1 cellular context compared by ENCODE assay signal in the genomic region with DNA sequence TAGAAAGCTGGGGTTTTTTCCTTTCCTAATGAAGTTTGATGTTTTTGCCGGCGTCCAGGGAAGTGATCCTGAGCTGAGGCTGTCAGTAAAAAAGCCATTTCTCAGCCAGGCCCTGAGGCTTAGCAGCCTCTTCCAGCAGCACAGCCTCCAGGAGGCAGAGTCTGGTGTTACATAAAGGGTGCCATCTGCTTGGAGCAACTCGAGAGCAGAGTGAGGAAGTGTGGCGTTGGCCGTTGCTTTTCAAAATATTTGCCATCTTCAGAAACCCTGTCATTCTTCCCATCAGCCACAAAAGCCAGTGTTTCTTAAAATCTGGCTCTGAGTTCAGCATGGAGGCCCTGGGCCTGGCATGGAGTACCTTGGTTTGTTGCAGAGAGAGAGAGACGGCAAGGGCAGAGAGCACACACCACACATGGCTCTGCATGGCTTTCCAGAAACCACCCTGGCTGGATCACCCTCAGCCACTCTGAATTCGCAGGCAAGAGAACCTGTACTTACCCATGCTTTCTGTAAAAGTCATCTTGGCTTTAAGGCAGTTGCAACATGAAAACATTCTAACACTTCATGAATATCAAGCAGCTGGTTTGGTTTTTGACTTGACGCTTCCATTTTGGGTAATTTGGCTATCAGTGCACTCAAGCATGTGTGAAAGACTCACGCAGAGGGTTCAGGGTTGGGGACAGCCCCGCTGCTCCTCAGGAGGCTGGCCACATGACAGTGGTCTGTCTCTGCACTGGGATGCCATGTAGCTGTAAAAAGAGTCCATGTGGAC.
TF ChIP-seq lines count a peak whose summit lies in the region.

No MANE protein-coding gene starts in this region.

TF ChIP-seq in GM12878, 131 proteins besides CTCF, POLR2A, EP300 and RAD21 (continued from another document):
- TF ChIP-seq, protein P1, sequence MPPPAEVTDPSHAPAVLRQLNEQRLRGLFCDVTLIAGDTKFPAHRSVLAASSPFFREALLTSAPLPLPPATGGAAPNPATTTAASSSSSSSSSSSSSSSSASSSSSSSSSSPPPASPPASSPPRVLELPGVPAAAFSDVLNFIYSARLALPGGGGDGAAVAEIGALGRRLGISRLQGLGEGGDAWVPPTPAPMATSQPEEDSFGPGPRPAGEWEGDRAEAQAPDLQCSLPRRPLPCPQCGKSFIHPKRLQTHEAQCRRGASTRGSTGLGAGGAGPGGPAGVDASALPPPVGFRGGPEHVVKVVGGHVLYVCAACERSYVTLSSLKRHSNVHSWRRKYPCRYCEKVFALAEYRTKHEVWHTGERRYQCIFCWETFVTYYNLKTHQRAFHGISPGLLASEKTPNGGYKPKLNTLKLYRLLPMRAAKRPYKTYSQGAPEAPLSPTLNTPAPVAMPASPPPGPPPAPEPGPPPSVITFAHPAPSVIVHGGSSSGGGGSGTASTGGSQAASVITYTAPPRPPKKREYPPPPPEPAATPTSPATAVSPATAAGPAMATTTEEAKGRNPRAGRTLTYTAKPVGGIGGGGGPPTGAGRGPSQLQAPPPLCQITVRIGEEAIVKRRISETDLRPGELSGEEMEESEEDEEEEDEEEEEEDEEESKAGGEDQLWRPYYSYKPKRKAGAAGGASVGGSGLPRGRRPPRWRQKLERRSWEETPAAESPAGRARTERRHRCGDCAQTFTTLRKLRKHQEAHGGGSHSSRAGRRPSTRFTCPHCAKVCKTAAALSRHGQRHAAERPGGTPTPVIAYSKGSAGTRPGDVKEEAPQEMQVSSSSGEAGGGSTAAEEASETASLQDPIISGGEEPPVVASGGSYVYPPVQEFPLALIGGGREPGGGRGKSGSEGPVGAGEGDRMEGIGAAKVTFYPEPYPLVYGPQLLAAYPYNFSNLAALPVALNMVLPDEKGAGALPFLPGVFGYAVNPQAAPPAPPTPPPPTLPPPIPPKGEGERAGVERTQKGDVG (CRISPR knock-in tag; IDR thresholded peaks at IDR 0.05) = no peak
- TF ChIP-seq SMC3 (IDR thresholded peaks at IDR 0.05; ENCODE audit: borderline replicate concordance, low read length) (no peak), EGR1 (IDR thresholded peaks at IDR 0.05; ENCODE audit: borderline replicate concordance in 1 of 2, low read depth in 2 of 2, low read length in 2 of 2) (no peak), SRF (IDR thresholded peaks at IDR 0.05; ENCODE audit: low read depth in 2 of 2, low read length in 2 of 2) (peak in 1 of 2 experiments; percentile 85; a peak in 2 of 4 replicates), SMAD5 (IDR thresholded peaks at IDR 0.05; ENCODE audit: low read depth) (no peak), JUND (IDR thresholded peaks at IDR 0.05; ENCODE audit: low read depth, low read length) (no peak), RUNX3 (IDR thresholded peaks at IDR 0.05; ENCODE audit: low read length) (peak; percentile 62), ZSCAN29 (IDR thresholded peaks at IDR 0.05) (no peak), IKZF2 (IDR thresholded peaks at IDR 0.05) (peak in 1 of 2 experiments; percentile 44; a peak in 1 of 4 replicates), FOXM1 (IDR thresholded peaks at IDR 0.05; ENCODE audit: low read depth, low read length) (no peak), POLR2AphosphoS5 (IDR thresholded peaks at IDR 0.05; ENCODE audit: low read length) (peak; percentile 49; the same call in 1 of the 2 replicates), PAX8 (IDR thresholded peaks at IDR 0.05) (no peak), HDAC6 (IDR thresholded peaks at IDR 0.05; ENCODE audit: unreplicated experiment) (no peak), PAX5 (IDR thresholded peaks at IDR 0.05; ENCODE audit: borderline replicate concordance, low read depth, low read length) (peak; percentile 71), HDAC2 (IDR thresholded peaks at IDR 0.05) (no peak), CHD2 (IDR thresholded peaks at IDR 0.05; ENCODE audit: borderline replicate concordance, low read depth, low read length) (0 out of 2 replicates have a peak, but pooled peaks have one; percentile 12), DPF2 (IDR thresholded peaks at IDR 0.05) (peak; percentile 77; the same call in 1 of the 2 replicates), ZNF217 (IDR thresholded peaks at IDR 0.05) (no peak), SIN3A (IDR thresholded peaks at IDR 0.05; ENCODE audit: low read depth, low read length) (peak; percentile 48; the same call in 1 of the 2 replicates), RAD51 (IDR thresholded peaks at IDR 0.05) (peak; percentile 83), BHLHE40 (IDR thresholded peaks at IDR 0.05; ENCODE audit: borderline replicate concordance in 1 of 2, low read depth in 2 of 2, low read length in 1 of 2) (peak; percentile 32 to 58; a peak in 2 of 4 replicates), TAF1 (IDR thresholded peaks at IDR 0.05; ENCODE audit: borderline replicate concordance, low read depth, low read length) (no peak), IRF4 (IDR thresholded peaks at IDR 0.05; ENCODE audit: low read depth, low read length) (no peak), ESRRA (IDR thresholded peaks at IDR 0.05; ENCODE audit: low read length) (no peak), SMARCA5 (IDR thresholded peaks at IDR 0.05) (peak; percentile 71; the same call in 1 of the 2 replicates), RB1 (IDR thresholded peaks at IDR 0.05; ENCODE audit: borderline replicate concordance) (no peak), SMAD1 (IDR thresholded peaks at IDR 0.05; ENCODE audit: low read depth, partially characterized antibody) (no peak), BCL11A (IDR thresholded peaks at IDR 0.05; ENCODE audit: low read depth, low read length) (0 out of 2 replicates have a peak, but pooled peaks have one; percentile 15), SIX5 (IDR thresholded peaks at IDR 0.05; ENCODE audit: low read depth, low read length, severe bottlenecking) (peak; percentile 6), BMI1 (IDR thresholded peaks at IDR 0.05; ENCODE audit: borderline replicate concordance) (no peak), ZNF274 (IDR thresholded peaks at IDR 0.05; ENCODE audit: insufficient read depth, insufficient read length) (no peak), RFX5 (IDR thresholded peaks at IDR 0.05; ENCODE audit: low read depth, low read length) (no peak), NBN (IDR thresholded peaks at IDR 0.05) (no peak; the same call in 1 of the 2 replicates), YY1 (IDR thresholded peaks at IDR 0.05; ENCODE audit: low read depth, low read length) (no peak; the same call in none of the 2 replicates), SPI1 (IDR thresholded peaks at IDR 0.05; ENCODE audit: borderline replicate concordance, insufficient read depth, low read depth, low read length) (peak; percentile 44; the same call in 1 of the 2 replicates), FOS (IDR thresholded peaks at IDR 0.05; ENCODE audit: borderline replicate concordance, extremely low read depth, insufficient read length) (no peak)
- TF ChIP-seq, protein P2, sequence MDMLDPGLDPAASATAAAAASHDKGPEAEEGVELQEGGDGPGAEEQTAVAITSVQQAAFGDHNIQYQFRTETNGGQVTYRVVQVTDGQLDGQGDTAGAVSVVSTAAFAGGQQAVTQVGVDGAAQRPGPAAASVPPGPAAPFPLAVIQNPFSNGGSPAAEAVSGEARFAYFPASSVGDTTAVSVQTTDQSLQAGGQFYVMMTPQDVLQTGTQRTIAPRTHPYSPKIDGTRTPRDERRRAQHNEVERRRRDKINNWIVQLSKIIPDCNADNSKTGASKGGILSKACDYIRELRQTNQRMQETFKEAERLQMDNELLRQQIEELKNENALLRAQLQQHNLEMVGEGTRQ (IDR thresholded peaks at IDR 0.05; ENCODE audit: borderline replicate concordance, low read depth, low read length) = peak; percentile 13; the same call in 1 of the 2 replicates
- TF ChIP-seq, protein P3, sequence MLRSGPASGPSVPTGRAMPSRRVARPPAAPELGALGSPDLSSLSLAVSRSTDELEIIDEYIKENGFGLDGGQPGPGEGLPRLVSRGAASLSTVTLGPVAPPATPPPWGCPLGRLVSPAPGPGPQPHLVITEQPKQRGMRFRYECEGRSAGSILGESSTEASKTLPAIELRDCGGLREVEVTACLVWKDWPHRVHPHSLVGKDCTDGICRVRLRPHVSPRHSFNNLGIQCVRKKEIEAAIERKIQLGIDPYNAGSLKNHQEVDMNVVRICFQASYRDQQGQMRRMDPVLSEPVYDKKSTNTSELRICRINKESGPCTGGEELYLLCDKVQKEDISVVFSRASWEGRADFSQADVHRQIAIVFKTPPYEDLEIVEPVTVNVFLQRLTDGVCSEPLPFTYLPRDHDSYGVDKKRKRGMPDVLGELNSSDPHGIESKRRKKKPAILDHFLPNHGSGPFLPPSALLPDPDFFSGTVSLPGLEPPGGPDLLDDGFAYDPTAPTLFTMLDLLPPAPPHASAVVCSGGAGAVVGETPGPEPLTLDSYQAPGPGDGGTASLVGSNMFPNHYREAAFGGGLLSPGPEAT (IDR thresholded peaks at IDR 0.05; ENCODE audit: low read depth) = peak; percentile 57; the same call in 1 of the 2 replicates
- TF ChIP-seq, protein P4, sequence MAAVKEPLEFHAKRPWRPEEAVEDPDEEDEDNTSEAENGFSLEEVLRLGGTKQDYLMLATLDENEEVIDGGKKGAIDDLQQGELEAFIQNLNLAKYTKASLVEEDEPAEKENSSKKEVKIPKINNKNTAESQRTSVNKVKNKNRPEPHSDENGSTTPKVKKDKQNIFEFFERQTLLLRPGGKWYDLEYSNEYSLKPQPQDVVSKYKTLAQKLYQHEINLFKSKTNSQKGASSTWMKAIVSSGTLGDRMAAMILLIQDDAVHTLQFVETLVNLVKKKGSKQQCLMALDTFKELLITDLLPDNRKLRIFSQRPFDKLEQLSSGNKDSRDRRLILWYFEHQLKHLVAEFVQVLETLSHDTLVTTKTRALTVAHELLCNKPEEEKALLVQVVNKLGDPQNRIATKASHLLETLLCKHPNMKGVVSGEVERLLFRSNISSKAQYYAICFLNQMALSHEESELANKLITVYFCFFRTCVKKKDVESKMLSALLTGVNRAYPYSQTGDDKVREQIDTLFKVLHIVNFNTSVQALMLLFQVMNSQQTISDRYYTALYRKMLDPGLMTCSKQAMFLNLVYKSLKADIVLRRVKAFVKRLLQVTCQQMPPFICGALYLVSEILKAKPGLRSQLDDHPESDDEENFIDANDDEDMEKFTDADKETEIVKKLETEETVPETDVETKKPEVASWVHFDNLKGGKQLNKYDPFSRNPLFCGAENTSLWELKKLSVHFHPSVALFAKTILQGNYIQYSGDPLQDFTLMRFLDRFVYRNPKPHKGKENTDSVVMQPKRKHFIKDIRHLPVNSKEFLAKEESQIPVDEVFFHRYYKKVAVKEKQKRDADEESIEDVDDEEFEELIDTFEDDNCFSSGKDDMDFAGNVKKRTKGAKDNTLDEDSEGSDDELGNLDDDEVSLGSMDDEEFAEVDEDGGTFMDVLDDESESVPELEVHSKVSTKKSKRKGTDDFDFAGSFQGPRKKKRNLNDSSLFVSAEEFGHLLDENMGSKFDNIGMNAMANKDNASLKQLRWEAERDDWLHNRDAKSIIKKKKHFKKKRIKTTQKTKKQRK (IDR thresholded peaks at IDR 0.05; ENCODE audit: low read depth, low read length) = no peak
- TF ChIP-seq, protein P5, sequence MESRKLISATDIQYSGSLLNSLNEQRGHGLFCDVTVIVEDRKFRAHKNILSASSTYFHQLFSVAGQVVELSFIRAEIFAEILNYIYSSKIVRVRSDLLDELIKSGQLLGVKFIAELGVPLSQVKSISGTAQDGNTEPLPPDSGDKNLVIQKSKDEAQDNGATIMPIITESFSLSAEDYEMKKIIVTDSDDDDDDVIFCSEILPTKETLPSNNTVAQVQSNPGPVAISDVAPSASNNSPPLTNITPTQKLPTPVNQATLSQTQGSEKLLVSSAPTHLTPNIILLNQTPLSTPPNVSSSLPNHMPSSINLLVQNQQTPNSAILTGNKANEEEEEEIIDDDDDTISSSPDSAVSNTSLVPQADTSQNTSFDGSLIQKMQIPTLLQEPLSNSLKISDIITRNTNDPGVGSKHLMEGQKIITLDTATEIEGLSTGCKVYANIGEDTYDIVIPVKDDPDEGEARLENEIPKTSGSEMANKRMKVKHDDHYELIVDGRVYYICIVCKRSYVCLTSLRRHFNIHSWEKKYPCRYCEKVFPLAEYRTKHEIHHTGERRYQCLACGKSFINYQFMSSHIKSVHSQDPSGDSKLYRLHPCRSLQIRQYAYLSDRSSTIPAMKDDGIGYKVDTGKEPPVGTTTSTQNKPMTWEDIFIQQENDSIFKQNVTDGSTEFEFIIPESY (IDR thresholded peaks at IDR 0.05) = no peak
- TF ChIP-seq, protein P6, sequence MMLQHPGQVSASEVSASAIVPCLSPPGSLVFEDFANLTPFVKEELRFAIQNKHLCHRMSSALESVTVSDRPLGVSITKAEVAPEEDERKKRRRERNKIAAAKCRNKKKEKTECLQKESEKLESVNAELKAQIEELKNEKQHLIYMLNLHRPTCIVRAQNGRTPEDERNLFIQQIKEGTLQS (IDR thresholded peaks at IDR 0.05; ENCODE audit: borderline replicate concordance, extremely low read depth, low read depth, low read length) = no peak
- TF ChIP-seq, protein P7, sequence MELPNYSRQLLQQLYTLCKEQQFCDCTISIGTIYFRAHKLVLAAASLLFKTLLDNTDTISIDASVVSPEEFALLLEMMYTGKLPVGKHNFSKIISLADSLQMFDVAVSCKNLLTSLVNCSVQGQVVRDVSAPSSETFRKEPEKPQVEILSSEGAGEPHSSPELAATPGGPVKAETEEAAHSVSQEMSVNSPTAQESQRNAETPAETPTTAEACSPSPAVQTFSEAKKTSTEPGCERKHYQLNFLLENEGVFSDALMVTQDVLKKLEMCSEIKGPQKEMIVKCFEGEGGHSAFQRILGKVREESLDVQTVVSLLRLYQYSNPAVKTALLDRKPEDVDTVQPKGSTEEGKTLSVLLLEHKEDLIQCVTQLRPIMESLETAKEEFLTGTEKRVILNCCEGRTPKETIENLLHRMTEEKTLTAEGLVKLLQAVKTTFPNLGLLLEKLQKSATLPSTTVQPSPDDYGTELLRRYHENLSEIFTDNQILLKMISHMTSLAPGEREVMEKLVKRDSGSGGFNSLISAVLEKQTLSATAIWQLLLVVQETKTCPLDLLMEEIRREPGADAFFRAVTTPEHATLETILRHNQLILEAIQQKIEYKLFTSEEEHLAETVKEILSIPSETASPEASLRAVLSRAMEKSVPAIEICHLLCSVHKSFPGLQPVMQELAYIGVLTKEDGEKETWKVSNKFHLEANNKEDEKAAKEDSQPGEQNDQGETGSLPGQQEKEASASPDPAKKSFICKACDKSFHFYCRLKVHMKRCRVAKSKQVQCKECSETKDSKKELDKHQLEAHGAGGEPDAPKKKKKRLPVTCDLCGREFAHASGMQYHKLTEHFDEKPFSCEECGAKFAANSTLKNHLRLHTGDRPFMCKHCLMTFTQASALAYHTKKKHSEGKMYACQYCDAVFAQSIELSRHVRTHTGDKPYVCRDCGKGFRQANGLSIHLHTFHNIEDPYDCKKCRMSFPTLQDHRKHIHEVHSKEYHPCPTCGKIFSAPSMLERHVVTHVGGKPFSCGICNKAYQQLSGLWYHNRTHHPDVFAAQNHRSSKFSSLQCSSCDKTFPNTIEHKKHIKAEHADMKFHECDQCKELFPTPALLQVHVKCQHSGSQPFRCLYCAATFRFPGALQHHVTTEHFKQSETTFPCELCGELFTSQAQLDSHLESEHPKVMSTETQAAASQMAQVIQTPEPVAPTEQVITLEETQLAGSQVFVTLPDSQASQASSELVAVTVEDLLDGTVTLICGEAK (IDR thresholded peaks at IDR 0.05; ENCODE audit: borderline replicate concordance) = no peak
TF ChIP-seq in GM12878: peak in this region for 24.
